Comparison of ENCODE assay signal across 1 cellular context in genomic region chr9:126914458-126915280, GRCh38.
TF ChIP-seq lines count a peak whose summit lies in the region.

A gene with protein sequence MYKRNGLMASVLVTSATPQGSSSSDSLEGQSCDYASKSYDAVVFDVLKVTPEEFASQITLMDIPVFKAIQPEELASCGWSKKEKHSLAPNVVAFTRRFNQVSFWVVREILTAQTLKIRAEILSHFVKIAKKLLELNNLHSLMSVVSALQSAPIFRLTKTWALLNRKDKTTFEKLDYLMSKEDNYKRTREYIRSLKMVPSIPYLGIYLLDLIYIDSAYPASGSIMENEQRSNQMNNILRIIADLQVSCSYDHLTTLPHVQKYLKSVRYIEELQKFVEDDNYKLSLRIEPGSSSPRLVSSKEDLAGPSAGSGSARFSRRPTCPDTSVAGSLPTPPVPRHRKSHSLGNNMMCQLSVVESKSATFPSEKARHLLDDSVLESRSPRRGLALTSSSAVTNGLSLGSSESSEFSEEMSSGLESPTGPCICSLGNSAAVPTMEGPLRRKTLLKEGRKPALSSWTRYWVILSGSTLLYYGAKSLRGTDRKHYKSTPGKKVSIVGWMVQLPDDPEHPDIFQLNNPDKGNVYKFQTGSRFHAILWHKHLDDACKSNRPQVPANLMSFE (plus strand): TSS chr9:126914782. CDS start chr9:126962290, 47,508 bp downstream.

TF ChIP-seq in HepG2, 621 proteins besides CTCF, POLR2A, EP300 and RAD21 (continued from another document and continues in another):
- TF ChIP-seq ZNF687 (CRISPR knock-in tag; IDR thresholded peaks at IDR 0.05) (peak; percentile 61), MLLT10 (CRISPR knock-in tag; IDR thresholded peaks at IDR 0.05) (no peak), RFXAP (CRISPR knock-in tag; IDR thresholded peaks at IDR 0.05; ENCODE audit: borderline replicate concordance) (peak; percentile 25; the same call in 1 of the 2 replicates), DMAP1 (CRISPR knock-in tag; IDR thresholded peaks at IDR 0.05) (no peak), ZNF326 (CRISPR knock-in tag; IDR thresholded peaks at IDR 0.05; ENCODE audit: borderline replicate concordance) (no peak), KDM1A (CRISPR knock-in tag; IDR thresholded peaks at IDR 0.05) (peak; percentile 84), PLRG1 (conservative IDR thresholded peaks at IDR 0.05) (no peak), ARHGAP35 (CRISPR knock-in tag; IDR thresholded peaks at IDR 0.05; ENCODE audit: borderline replicate concordance) (no peak), MEIS2 (CRISPR knock-in tag; IDR thresholded peaks at IDR 0.05) (0 out of 2 replicates have a peak, but pooled peaks have one; percentile 29), ZFY (CRISPR knock-in tag; IDR thresholded peaks at IDR 0.05) (peak; percentile 87), ATF7 (IDR thresholded peaks at IDR 0.05) (no peak), ATF7 (CRISPR knock-in tag; IDR thresholded peaks at IDR 0.05) (no peak), ZNF660 (CRISPR knock-in tag; IDR thresholded peaks at IDR 0.05; ENCODE audit: borderline replicate concordance, low read depth) (no peak), GTF3A (CRISPR knock-in tag; conservative IDR thresholded peaks at IDR 0.05) (no peak), ZNF558 (CRISPR knock-in tag; IDR thresholded peaks at IDR 0.05; ENCODE audit: borderline replicate concordance) (no peak), AKNA (CRISPR knock-in tag; IDR thresholded peaks at IDR 0.05; ENCODE audit: borderline replicate concordance) (no peak), SOX13 (IDR thresholded peaks at IDR 0.05) (no peak), SOX13 (CRISPR knock-in tag; conservative IDR thresholded peaks at IDR 0.05 in 1 of 2, IDR thresholded peaks at IDR 0.05 in 1 of 2) (peak in 1 of 2 experiments; percentile 21; a peak in 1 of 4 replicates), TFDP2 (CRISPR knock-in tag; IDR thresholded peaks at IDR 0.05) (peak; percentile 16; the same call in 1 of the 2 replicates), JUND (CRISPR knock-in tag; IDR thresholded peaks at IDR 0.05) (no peak), ZNF460 (CRISPR knock-in tag; IDR thresholded peaks at IDR 0.05; ENCODE audit: borderline replicate concordance) (no peak), ZNF781 (CRISPR knock-in tag; IDR thresholded peaks at IDR 0.05; ENCODE audit: borderline replicate concordance, not compliant biosample characterization) (no peak), ZSCAN25 (CRISPR knock-in tag; IDR thresholded peaks at IDR 0.05) (peak; percentile 88), PBX3 (CRISPR knock-in tag; IDR thresholded peaks at IDR 0.05; ENCODE audit: borderline replicate concordance) (peak; percentile 64; the same call in 1 of the 2 replicates), TEAD3 (CRISPR knock-in tag; optimal IDR thresholded peaks at IDR 0.05; ENCODE audit: borderline replicate concordance) (peak; percentile 32), ZNF274 (CRISPR knock-in tag; IDR thresholded peaks at IDR 0.05) (0 out of 2 replicates have a peak, but pooled peaks have one; percentile 54), IRF2 (CRISPR knock-in tag; IDR thresholded peaks at IDR 0.05) (0 out of 2 replicates have a peak, but pooled peaks have one; percentile 17), ZNF547 (CRISPR knock-in tag; IDR thresholded peaks at IDR 0.05) (0 out of 2 replicates have a peak, but pooled peaks have one; percentile 50)
- TF ChIP-seq, protein P1, sequence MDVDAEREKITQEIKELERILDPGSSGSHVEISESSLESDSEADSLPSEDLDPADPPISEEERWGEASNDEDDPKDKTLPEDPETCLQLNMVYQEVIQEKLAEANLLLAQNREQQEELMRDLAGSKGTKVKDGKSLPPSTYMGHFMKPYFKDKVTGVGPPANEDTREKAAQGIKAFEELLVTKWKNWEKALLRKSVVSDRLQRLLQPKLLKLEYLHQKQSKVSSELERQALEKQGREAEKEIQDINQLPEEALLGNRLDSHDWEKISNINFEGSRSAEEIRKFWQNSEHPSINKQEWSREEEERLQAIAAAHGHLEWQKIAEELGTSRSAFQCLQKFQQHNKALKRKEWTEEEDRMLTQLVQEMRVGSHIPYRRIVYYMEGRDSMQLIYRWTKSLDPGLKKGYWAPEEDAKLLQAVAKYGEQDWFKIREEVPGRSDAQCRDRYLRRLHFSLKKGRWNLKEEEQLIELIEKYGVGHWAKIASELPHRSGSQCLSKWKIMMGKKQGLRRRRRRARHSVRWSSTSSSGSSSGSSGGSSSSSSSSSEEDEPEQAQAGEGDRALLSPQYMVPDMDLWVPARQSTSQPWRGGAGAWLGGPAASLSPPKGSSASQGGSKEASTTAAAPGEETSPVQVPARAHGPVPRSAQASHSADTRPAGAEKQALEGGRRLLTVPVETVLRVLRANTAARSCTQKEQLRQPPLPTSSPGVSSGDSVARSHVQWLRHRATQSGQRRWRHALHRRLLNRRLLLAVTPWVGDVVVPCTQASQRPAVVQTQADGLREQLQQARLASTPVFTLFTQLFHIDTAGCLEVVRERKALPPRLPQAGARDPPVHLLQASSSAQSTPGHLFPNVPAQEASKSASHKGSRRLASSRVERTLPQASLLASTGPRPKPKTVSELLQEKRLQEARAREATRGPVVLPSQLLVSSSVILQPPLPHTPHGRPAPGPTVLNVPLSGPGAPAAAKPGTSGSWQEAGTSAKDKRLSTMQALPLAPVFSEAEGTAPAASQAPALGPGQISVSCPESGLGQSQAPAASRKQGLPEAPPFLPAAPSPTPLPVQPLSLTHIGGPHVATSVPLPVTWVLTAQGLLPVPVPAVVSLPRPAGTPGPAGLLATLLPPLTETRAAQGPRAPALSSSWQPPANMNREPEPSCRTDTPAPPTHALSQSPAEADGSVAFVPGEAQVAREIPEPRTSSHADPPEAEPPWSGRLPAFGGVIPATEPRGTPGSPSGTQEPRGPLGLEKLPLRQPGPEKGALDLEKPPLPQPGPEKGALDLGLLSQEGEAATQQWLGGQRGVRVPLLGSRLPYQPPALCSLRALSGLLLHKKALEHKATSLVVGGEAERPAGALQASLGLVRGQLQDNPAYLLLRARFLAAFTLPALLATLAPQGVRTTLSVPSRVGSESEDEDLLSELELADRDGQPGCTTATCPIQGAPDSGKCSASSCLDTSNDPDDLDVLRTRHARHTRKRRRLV (CRISPR knock-in tag; IDR thresholded peaks at IDR 0.05): peak; percentile 74; the same call in 1 of the 2 replicates
- TF ChIP-seq, protein P2, sequence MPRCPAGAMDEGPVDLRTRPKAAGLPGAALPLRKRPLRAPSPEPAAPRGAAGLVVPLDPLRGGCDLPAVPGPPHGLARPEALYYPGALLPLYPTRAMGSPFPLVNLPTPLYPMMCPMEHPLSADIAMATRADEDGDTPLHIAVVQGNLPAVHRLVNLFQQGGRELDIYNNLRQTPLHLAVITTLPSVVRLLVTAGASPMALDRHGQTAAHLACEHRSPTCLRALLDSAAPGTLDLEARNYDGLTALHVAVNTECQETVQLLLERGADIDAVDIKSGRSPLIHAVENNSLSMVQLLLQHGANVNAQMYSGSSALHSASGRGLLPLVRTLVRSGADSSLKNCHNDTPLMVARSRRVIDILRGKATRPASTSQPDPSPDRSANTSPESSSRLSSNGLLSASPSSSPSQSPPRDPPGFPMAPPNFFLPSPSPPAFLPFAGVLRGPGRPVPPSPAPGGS (CRISPR knock-in tag; IDR thresholded peaks at IDR 0.05): 0 out of 2 replicates have a peak, but pooled peaks have one; percentile 46
- TF ChIP-seq, protein P3, sequence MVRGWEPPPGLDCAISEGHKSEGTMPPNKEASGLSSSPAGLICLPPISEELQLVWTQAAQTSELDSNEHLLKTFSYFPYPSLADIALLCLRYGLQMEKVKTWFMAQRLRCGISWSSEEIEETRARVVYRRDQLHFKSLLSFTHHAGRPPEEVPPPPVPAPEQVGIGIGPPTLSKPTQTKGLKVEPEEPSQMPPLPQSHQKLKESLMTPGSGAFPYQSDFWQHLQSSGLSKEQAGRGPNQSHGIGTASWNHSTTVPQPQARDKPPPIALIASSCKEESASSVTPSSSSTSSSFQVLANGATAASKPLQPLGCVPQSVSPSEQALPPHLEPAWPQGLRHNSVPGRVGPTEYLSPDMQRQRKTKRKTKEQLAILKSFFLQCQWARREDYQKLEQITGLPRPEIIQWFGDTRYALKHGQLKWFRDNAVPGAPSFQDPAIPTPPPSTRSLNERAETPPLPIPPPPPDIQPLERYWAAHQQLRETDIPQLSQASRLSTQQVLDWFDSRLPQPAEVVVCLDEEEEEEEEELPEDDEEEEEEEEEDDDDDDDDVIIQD (CRISPR knock-in tag; IDR thresholded peaks at IDR 0.05; ENCODE audit: low read depth): no peak
- TF ChIP-seq, protein P4, sequence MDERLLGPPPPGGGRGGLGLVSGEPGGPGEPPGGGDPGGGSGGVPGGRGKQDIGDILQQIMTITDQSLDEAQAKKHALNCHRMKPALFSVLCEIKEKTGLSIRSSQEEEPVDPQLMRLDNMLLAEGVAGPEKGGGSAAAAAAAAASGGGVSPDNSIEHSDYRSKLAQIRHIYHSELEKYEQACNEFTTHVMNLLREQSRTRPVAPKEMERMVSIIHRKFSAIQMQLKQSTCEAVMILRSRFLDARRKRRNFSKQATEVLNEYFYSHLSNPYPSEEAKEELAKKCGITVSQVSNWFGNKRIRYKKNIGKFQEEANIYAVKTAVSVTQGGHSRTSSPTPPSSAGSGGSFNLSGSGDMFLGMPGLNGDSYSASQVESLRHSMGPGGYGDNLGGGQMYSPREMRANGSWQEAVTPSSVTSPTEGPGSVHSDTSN (CRISPR knock-in tag; IDR thresholded peaks at IDR 0.05): peak; percentile 89
